ENCODE assay signal across 8 cellular contexts in genomic region chr1:26305667-26306289, GRCh38. TPM values are rescaled to one million over a fixed set of nuclear protein-coding genes. Genes with fewer than 3 reads are reported as not detected.
DNase-seq lines count a peak whose midpoint lies in the region; ATAC-seq and TF ChIP-seq lines count a peak whose summit lies in the region.

No MANE protein-coding gene starts in this region.

- H3K36me3 ChIP-seq in KMS-11 (ENCODE audit: insufficient read depth) = no peaks in the 10 kb centered on the region

- no peaks in the 10 kb centered on the region for H3K36me3 Mint-ChIP-seq in brain
- H3K36me3 Mint-ChIP-seq in naive B cell = no peaks in the 10 kb centered on the region

- H3K4me1 ChIP-seq in KMS-11 (ENCODE audit: low read depth, poor library complexity, severe bottlenecking) = peaks cover 19% of the 10 kb centered on the region

- peak overlapping the region; percentile 91 for H3K4me3 ChIP-seq in KMS-11 (IDR thresholded peaks at IDR 0.05; ENCODE audit: insufficient read depth, low read depth, low read length)

- peak overlapping the region; percentile 96 for H2AFZ ChIP-seq in KMS-11 (ENCODE audit: low read depth)

- H3K4me2 ChIP-seq in KMS-11 = peak overlapping the region; percentile 98

- no peaks in the 10 kb centered on the region for H3K79me2 ChIP-seq in KMS-11 (ENCODE audit: insufficient read depth, low read depth)

- H3K4me1 Mint-ChIP-seq in brain = peaks cover 21% of the 10 kb centered on the region
- H3K4me1 Mint-ChIP-seq in naive B cell = peaks cover 16 to 33% (median 29%) of the 10 kb centered on the region in 3 donors

- H3K4me3 Mint-ChIP-seq in brain (peak overlapping the region; percentile 97 to 100 (median 99)), naive B cell (peak overlapping the region; percentile 93 to 99 (median 98))

- peak overlapping the region; percentile 63 for H3K27ac ChIP-seq in KMS-11

- TF ChIP-seq CTCF in KMS-11 (conservative IDR thresholded peaks at IDR 0.05; ENCODE audit: low read depth, low read length) (no peak), brain (conservative IDR thresholded peaks at IDR 0.05) (no peak)

- ATAC-seq in GM19324 (IDR thresholded peaks at IDR 0.05; ENCODE audit: low FRiP score, unreplicated experiment) (peak; percentile 11), naive B cell (ENCODE audit: low read depth in 2 of 2) (no peak), GM18867 (IDR thresholded peaks at IDR 0.05; ENCODE audit: unreplicated experiment) (no peak)

- DNase-seq in naive B cell (no peak), NCI-H1092 treated with DMSO at 0.1 percent for 48 hours (lab: John Stamatoyannopoulos, UW) (no peak), cerebellum (ENCODE audit: low spot score) (no peak), foreskin melanocyte (no peak)

- no peaks in the 10 kb centered on the region for H3K27me3 ChIP-seq in KMS-11 (ENCODE audit: insufficient read depth, low read depth)

- peak overlapping the region; percentile 77 for H3K9ac ChIP-seq in KMS-11

- peaks cover 0 to 3% (median 0%) of the 10 kb centered on the region in 5 experiments for H3K9me3 Mint-ChIP-seq in brain
- H3K9me3 Mint-ChIP-seq in naive B cell = no peaks in the 10 kb centered on the region

- H3K27me3 Mint-ChIP-seq in brain = peaks cover 14% of the 10 kb centered on the region
- no peaks in the 10 kb centered on the region for H3K27me3 Mint-ChIP-seq in naive B cell

- H4K20me1 ChIP-seq in KMS-11 (ENCODE audit: insufficient read depth) = no peaks in the 10 kb centered on the region

- H3K27ac Mint-ChIP-seq in brain = peak overlapping the region; percentile 87 to 96 (median 93)
- peak overlapping the region; percentile 95 to 99 (median 98) for H3K27ac Mint-ChIP-seq in naive B cell

RNA-seq across cellular contexts. Expression of gene UBXN11, which starts 0.7 kb away (rescaled TPM):
- polyA plus RNA-seq in brain (ENCODE audit: insufficient read depth, low read depth, low replicate concordance) (31.6 TPM), naive B cell (ENCODE audit: low read depth in 6 of 6) (10 to 100 TPM in 2 of 6 donors, 1 to 10 TPM in 4; 4.3 to 15.7 (median 6.9) TPM)
- total RNA-seq in cerebellum = 10.2 TPM

RNA-seq across cellular contexts. Expression of gene CD52, which starts 12.0 kb away (rescaled TPM):
- 3.6 TPM for polyA plus RNA-seq in brain (ENCODE audit: insufficient read depth, low read depth, low replicate concordance)
- over 10,000 TPM; 10,565 to 16,920 (median 13,137) TPM for polyA plus RNA-seq in naive B cell (ENCODE audit: low read depth in 6 of 6)
- not detected for total RNA-seq in cerebellum

RNA-seq across cellular contexts. Expression of gene SH3BGRL3, which starts 25.9 kb away (rescaled TPM):
- 278 TPM for polyA plus RNA-seq in brain (ENCODE audit: insufficient read depth, low read depth, low replicate concordance)
- 1,000 to 10,000 TPM in 2 of 6 donors, 100 to 1,000 TPM in 4; 624 to 1,205 (median 832) TPM for polyA plus RNA-seq in naive B cell (ENCODE audit: low read depth in 6 of 6)
- 13.9 TPM for total RNA-seq in cerebellum

RNA-seq across cellular contexts. Expression of gene CRYBG2, which starts 48.2 kb away (rescaled TPM):
- polyA plus RNA-seq in brain (ENCODE audit: insufficient read depth, low read depth, low replicate concordance) (3.6 TPM), naive B cell (ENCODE audit: low read depth in 6 of 6) (1 to 10 TPM in 2 of 6 donors, under 1 TPM in 4; 0.06 to 1.8 (median 0.70) TPM)
- 1.7 TPM for total RNA-seq in cerebellum

Comparison
In these comparisons a context has a peak if more than half of its experiments do, and no peak if none do; other contexts are left out.
1. RNA of gene CD52, which starts 12.0 kb away (polyA plus RNA-seq): 10,565 to 16,920 TPM in naive B cell; 3.6 TPM in brain (single experiment); every median in the first group is over 1,000 times any median in the second.